In genomic region chr19:4300589-4300988, GRCh38 we compare ENCODE assay signal across 17 cellular contexts. TPM values are rescaled to one million over a fixed set of nuclear protein-coding genes. Genes with fewer than 3 reads are reported as not detected.
"Had no signal": no experiment of that assay in that cellular context is flagged by ENCODE, and none has a peak within 500 bp of the region (broad histone marks: within the 10 kb centered on the region; RNA-seq: fewer than 3 reads in every experiment).

No MANE protein-coding gene starts in this region.

- H3K4me3 ChIP-seq: gastroesophageal sphincter, left lung, ovary, SK-N-MC, stomach, thoracic aorta had no signal

- H3K27ac ChIP-seq: gastroesophageal sphincter, left lung, ovary, SK-N-MC, stomach, thoracic aorta had no signal

- ATAC-seq: gastroesophageal sphincter, left lung had no signal

- H3K9me3 ChIP-seq: gastroesophageal sphincter, left lung, ovary, stomach, thoracic aorta had no signal

- DNase-seq: activated T-cell treated with anti-CD3 and anti-CD28 coated beads, Interleukin-2, amount 50 U/mL, for 1 hour; anterior cingulate cortex; cerebellar nuclear complex; dermis blood vessel endothelial cell; left lung; ovary; stimulated activated CD4-positive, alpha-beta T cell treated with anti-CD3 and anti-CD28 coated beads, Interleukin-4, amount 100 ng/mL, for 1 hour; stimulated activated CD8-positive, alpha-beta memory T cell treated with anti-CD3 and anti-CD28 coated beads, Interleukin-4, amount 100 ng/mL, for 48 hours; stomach had no signal

- H3K36me3 ChIP-seq: gastroesophageal sphincter, left lung, ovary, stomach, thoracic aorta had no signal

RNA-seq across cellular contexts. Expression of gene TMIGD2, which starts 1.6 kb away (rescaled TPM):
- total RNA-seq: dermis blood vessel endothelial cell, epithelial cell of proximal tubule, renal cortical epithelial cell had no signal

RNA-seq across cellular contexts. Expression of gene FSD1, which starts 3.8 kb away (rescaled TPM):
- total RNA-seq: thoracic aorta had no signal

RNA-seq across cellular contexts. Expression of gene SHD, which starts 21.5 kb away (rescaled TPM):
- total RNA-seq: activated CD8-positive, alpha-beta memory T cell treated with anti-CD3 and anti-CD28 coated beads for 36 hours; dermis blood vessel endothelial cell; epithelial cell of proximal tubule; gastroesophageal sphincter; left lung; mucosa of gallbladder; renal cortical epithelial cell; T-helper 1 cell treated with Interleukin-12 subunit alpha and Interleukin-12 subunit beta and Interleukin-4 antibody, amounts not matched to agents 30 ng/mL and 1 ng/mL, for 36 hours; thoracic aorta had no signal

RNA-seq across cellular contexts. Expression of gene STAP2, which starts 38.0 kb away (rescaled TPM):
- total RNA-seq: thoracic aorta had no signal
